ENCODE assay signal across 9 cellular contexts in genomic region chr12:54588110-54588831, GRCh38. TPM values are rescaled to one million over a fixed set of nuclear protein-coding genes. Genes with fewer than 3 reads are reported as not detected.
DNase-seq lines count a peak whose midpoint lies in the region; ATAC-seq and TF ChIP-seq lines count a peak whose summit lies in the region.
"Had no signal": no experiment of that assay in that cellular context is flagged by ENCODE, and none has a peak within 500 bp of the region (broad histone marks: within the 10 kb centered on the region; RNA-seq: fewer than 3 reads in every experiment).

Gene PPP1R1A, minus strand, starts transcription at chr12:54588659. Its CDS starts 171 bp downstream, at chr12:54588488.

- intact Hi-C loops in Caco-2 (cut with micrococcal nuclease; ENCODE audit: unreplicated experiment), result no loop called here
- intact Hi-C loops in left cardiac atrium (cut with DNase I), result no loop called here
- intact Hi-C loops in prostate gland (cut with DNase I), result no loop called here

- H3K27me3 ChIP-seq in Caco-2 (replicated peaks; ENCODE audit: control insufficient read depth, insufficient read depth, low read length) (peaks cover 2% of the 10 kb centered on the region), prostate gland (replicated peaks; ENCODE audit: insufficient read depth) (no peaks in the 10 kb centered on the region)

- H3K4me3 ChIP-seq in Caco-2 (ENCODE audit: low read depth, low read length) (peak within 1 kb of the TSS; percentile 43), prostate gland (peak within 1 kb of the TSS; percentile 29 to 46)

- DNase-seq in Caco-2 (peak in 1 of 2 experiments; percentile 33), left cardiac atrium (peak; percentile 37), prostate gland (ENCODE audit: low spot score) (no peak), NK-92 (lab: John Stamatoyannopoulos, UW; ENCODE audit: unreplicated experiment) (no peak)
- DNase-seq in activated CD4-positive, CD25-positive, alpha-beta regulatory T cell (lab: John Stamatoyannopoulos, UW), result no peak

- no TSS peak for BruUV-seq in Caco-2 (replicated peaks; lab: Mats Ljungman, UMichigan)

- H3K27ac ChIP-seq in VCaP (peak within 1 kb of the TSS; percentile 36; the same call in 1 of the 2 replicates), prostate gland (no peak within 1 kb of the TSS)

- 2% methylated on average over 33 of the region's 75 CpGs for WGBS in prostate gland

- H3K36me3 Mint-ChIP-seq in Caco-2 (ENCODE audit: insufficient read depth, unreplicated experiment), result no peaks in the 10 kb centered on the region

- H3K27ac Mint-ChIP-seq in Caco-2 (ENCODE audit: unreplicated experiment), result no peak within 1 kb of the TSS

- H3K36me3 ChIP-seq in Caco-2 (ENCODE audit: control insufficient read depth, insufficient read depth, low read length) (no peaks in the 10 kb centered on the region), prostate gland (no peaks in the 10 kb centered on the region)

- peak within 1 kb of the TSS; percentile 48 for H3K4me3 Mint-ChIP-seq in Caco-2 (ENCODE audit: unreplicated experiment)

- peaks cover 38% of the 10 kb centered on the region for H3K27me3 Mint-ChIP-seq in Caco-2 (ENCODE audit: insufficient read depth, unreplicated experiment)

- ATAC-seq in left cardiac atrium, result peak; percentile 63 to 69
- ATAC-seq in HG03571 (IDR thresholded peaks at IDR 0.05; ENCODE audit: unreplicated experiment), result no peak
- ATAC-seq in GM18520 (IDR thresholded peaks at IDR 0.05; ENCODE audit: unreplicated experiment), result no peak

- no peaks in the 10 kb centered on the region for H3K9me3 Mint-ChIP-seq in Caco-2 (ENCODE audit: unreplicated experiment)

- TF ChIP-seq POLR2A in prostate gland (IDR thresholded peaks at IDR 0.05), result no peak

- POLR2A ChIA-PET in Caco-2 (lab: Charles Lee), result no interaction called here

- H3K4me1 ChIP-seq in Caco-2, result no peaks in the 10 kb centered on the region
- no peaks in the 10 kb centered on the region for H3K4me1 ChIP-seq in prostate gland (replicated peaks)

- peaks cover 11% of the 10 kb centered on the region for H3K4me1 Mint-ChIP-seq in Caco-2 (ENCODE audit: low read depth, unreplicated experiment)

- TF ChIP-seq CTCF in Caco-2 (IDR thresholded peaks at IDR 0.05; ENCODE audit: insufficient read depth in 1 of 2, low read depth in 1 of 2, low read length in 1 of 2, severe bottlenecking in 1 of 2, unreplicated experiment in 1 of 2) (no peak), VCaP (conservative IDR thresholded peaks at IDR 0.05) (no peak), prostate gland (IDR thresholded peaks at IDR 0.05) (no peak)

- CTCF ChIA-PET in Caco-2 (lab: Charles Lee), result interaction anchor here (0.6 kb wide), 1 partner anchor 9 kb away, joined by 4 read pairs; no protein-coding TSS in a partner anchor

- H3K9me3 ChIP-seq in Caco-2 (no peaks in the 10 kb centered on the region), prostate gland (no peaks in the 10 kb centered on the region)

RNA-seq across cellular contexts. Expression of gene PPP1R1A, which starts in this region (rescaled TPM):
- total RNA-seq in Caco-2 (2022) (0.43 TPM in 1 of 2 replicates, not detected in the other), left cardiac atrium (100 to 1,000 TPM in 1 of 2 donors, 10 to 100 TPM in 1; 71.0 to 255 TPM), prostate gland (10 to 100 TPM in 1 of 2 donors, under 1 TPM in 1; 0.87 to 12.0 TPM)
- total RNA-seq: NCI-H460 had no signal

Comparison
In these comparisons a context has a peak if more than half of its experiments do, and no peak if none do; other contexts are left out.
1. RNA of gene PPP1R1A (total RNA-seq): 71.0 to 255 TPM in left cardiac atrium; 0.87 to 12.0 TPM in prostate gland and 0.43 TPM in Caco-2; every median in the first group is over 4 times any median in the second.
2. ATAC-seq: peak in left cardiac atrium (2 of 2); none in HG03571 (single experiment) and GM18520 (single experiment).